In the genomic region with DNA sequence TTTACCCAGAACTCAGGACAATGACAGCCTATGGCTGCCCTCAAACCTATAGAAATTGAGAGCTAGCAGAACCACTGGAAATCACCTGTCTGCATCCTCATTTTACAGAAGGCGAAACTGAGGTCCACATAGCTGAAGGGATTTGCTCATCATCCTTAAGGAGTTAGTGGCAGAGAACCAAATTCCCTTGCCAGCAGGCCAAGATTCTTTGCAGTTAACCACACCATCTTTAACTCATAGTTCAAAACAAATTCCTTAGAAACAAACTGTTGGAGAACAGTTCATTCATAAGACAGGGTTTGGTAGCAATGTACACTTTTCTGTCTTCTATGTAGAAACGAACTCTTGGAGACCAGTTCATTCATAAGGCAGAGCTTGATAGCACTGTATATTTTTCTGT, we compare ENCODE assay signal across 20 cellular contexts.
"Had no signal": no experiment of that assay in that cellular context is flagged by ENCODE, and none has a peak within 500 bp of the region (broad histone marks: within the 10 kb centered on the region; RNA-seq: fewer than 3 reads in every experiment).

No MANE protein-coding gene starts in this region.

- H3K9me3 Mint-ChIP-seq: activated B cell treated with CpG ODN at 0.5 μM for 24 hours; activated CD4-positive, alpha-beta memory T cell treated with anti-CD3 and anti-CD28 coated beads for 36 hours; activated naive CD8-positive, alpha-beta T cell treated with anti-CD3 and anti-CD28 coated beads for 36 hours; activated T-helper 17 cell treated with anti-CD3 and anti-CD28 coated beads, Interleukin-2, amount 50 U/mL, for 72 hours; dendritic cell treated with granulocyte-macrophage colony-stimulating factor and Interleukin-4, amounts not matched to agents 40 ng/mL and 50 ng/mL, for 4 days had no signal

- H3K4me1 Mint-ChIP-seq: activated B cell treated with CpG ODN at 0.5 μM for 24 hours; activated CD8-positive, alpha-beta memory T cell treated with anti-CD3 and anti-CD28 coated beads, Interleukin-2, amount 10 ng/mL, durations not matched to agents 7 days and 5 days; activated T-helper 17 cell treated with anti-CD3 and anti-CD28 coated beads, Interleukin-2, amount 50 U/mL, for 72 hours; nephron progenitor cell; stimulated activated naive B cell treated with anti-CD40 and anti-IgM and Interleukin-4, amounts not matched to agents 10 μg/mL and 1 μg/mL and 100 μg/mL, for 72 hours had no signal

- DNase-seq: activated B cell treated with CpG ODN at 0.5 μM for 24 hours; activated CD4-positive, alpha-beta memory T cell treated with anti-CD3 and anti-CD28 coated beads for 36 hours; activated CD4-positive, alpha-beta T cell treated with anti-CD3 and anti-CD28 coated beads for 4 hours; activated CD8-positive, alpha-beta memory T cell treated with anti-CD3 and anti-CD28 coated beads, Interleukin-2, amount 10 ng/mL, durations not matched to agents 7 days and 5 days; activated naive CD4-positive, alpha-beta T cell; activated naive CD8-positive, alpha-beta T cell treated with anti-CD3 and anti-CD28 coated beads for 36 hours; cerebellar nuclear complex; effector memory CD4-positive, alpha-beta T cell; immature natural killer cell; kidney glomerular epithelial cell; left ventricle myocardium superior; nephron progenitor cell; occipital lobe; retina; stimulated activated naive B cell treated with anti-CD40 and anti-IgM and Interleukin-4, amounts not matched to agents 10 μg/mL and 1 μg/mL and 100 μg/mL, for 72 hours; T-helper 9 cell; upper lobe of right lung had no signal

- H3K4me3 ChIP-seq: breast epithelium, upper lobe of right lung had no signal

- H3K9me3 ChIP-seq: breast epithelium, upper lobe of right lung had no signal

- H3K27me3 ChIP-seq: upper lobe of right lung had no signal

- H3K27me3 Mint-ChIP-seq: activated B cell treated with CpG ODN at 0.5 μM for 24 hours; activated CD4-positive, alpha-beta memory T cell treated with anti-CD3 and anti-CD28 coated beads for 36 hours; activated CD8-positive, alpha-beta memory T cell treated with anti-CD3 and anti-CD28 coated beads, Interleukin-2, amount 10 ng/mL, durations not matched to agents 7 days and 5 days; activated naive CD8-positive, alpha-beta T cell treated with anti-CD3 and anti-CD28 coated beads for 36 hours; activated T-helper 17 cell treated with anti-CD3 and anti-CD28 coated beads, Interleukin-2, amount 50 U/mL, for 72 hours; dendritic cell treated with granulocyte-macrophage colony-stimulating factor and Interleukin-4, amounts not matched to agents 40 ng/mL and 50 ng/mL, for 4 days had no signal

- H3K4me3 Mint-ChIP-seq: activated B cell treated with CpG ODN at 0.5 μM for 24 hours; activated CD4-positive, alpha-beta memory T cell treated with anti-CD3 and anti-CD28 coated beads for 36 hours; activated CD8-positive, alpha-beta memory T cell treated with anti-CD3 and anti-CD28 coated beads, Interleukin-2, amount 10 ng/mL, durations not matched to agents 7 days and 5 days; activated naive CD8-positive, alpha-beta T cell treated with anti-CD3 and anti-CD28 coated beads for 36 hours; activated T-helper 17 cell treated with anti-CD3 and anti-CD28 coated beads, Interleukin-2, amount 50 U/mL, for 72 hours; dendritic cell treated with granulocyte-macrophage colony-stimulating factor and Interleukin-4, amounts not matched to agents 40 ng/mL and 50 ng/mL, for 4 days; immature natural killer cell; nephron progenitor cell; stimulated activated naive B cell treated with anti-CD40 and anti-IgM and Interleukin-4, amounts not matched to agents 10 μg/mL and 1 μg/mL and 100 μg/mL, for 72 hours had no signal

- ATAC-seq: activated CD8-positive, alpha-beta memory T cell treated with anti-CD3 and anti-CD28 coated beads, Interleukin-2, amount 10 ng/mL, durations not matched to agents 7 days and 5 days; activated T-helper 17 cell treated with anti-CD3 and anti-CD28 coated beads, Interleukin-2, amount 50 U/mL, for 72 hours; left ventricle myocardium superior; stimulated activated naive B cell treated with anti-CD40 and anti-IgM and Interleukin-4, amounts not matched to agents 10 μg/mL and 1 μg/mL and 100 μg/mL, for 72 hours; upper lobe of right lung had no signal

- H3K4me1 ChIP-seq: breast epithelium, upper lobe of right lung had no signal

- H3K27ac Mint-ChIP-seq: activated B cell treated with CpG ODN at 0.5 μM for 24 hours; activated CD4-positive, alpha-beta memory T cell treated with anti-CD3 and anti-CD28 coated beads for 36 hours; activated CD8-positive, alpha-beta memory T cell treated with anti-CD3 and anti-CD28 coated beads, Interleukin-2, amount 10 ng/mL, durations not matched to agents 7 days and 5 days; activated naive CD8-positive, alpha-beta T cell treated with anti-CD3 and anti-CD28 coated beads for 36 hours; activated T-helper 17 cell treated with anti-CD3 and anti-CD28 coated beads, Interleukin-2, amount 50 U/mL, for 72 hours; dendritic cell treated with granulocyte-macrophage colony-stimulating factor and Interleukin-4, amounts not matched to agents 40 ng/mL and 50 ng/mL, for 4 days; immature natural killer cell; nephron progenitor cell; stimulated activated naive B cell treated with anti-CD40 and anti-IgM and Interleukin-4, amounts not matched to agents 10 μg/mL and 1 μg/mL and 100 μg/mL, for 72 hours had no signal

- H3K27ac ChIP-seq: breast epithelium, upper lobe of right lung had no signal

- H3K36me3 ChIP-seq: breast epithelium, upper lobe of right lung had no signal

- H3K36me3 Mint-ChIP-seq: activated CD4-positive, alpha-beta memory T cell treated with anti-CD3 and anti-CD28 coated beads for 36 hours; activated CD8-positive, alpha-beta memory T cell treated with anti-CD3 and anti-CD28 coated beads, Interleukin-2, amount 10 ng/mL, durations not matched to agents 7 days and 5 days had no signal
